ENCODE assay signal across 16 cellular contexts in genomic region chr6:45688180-45688579, GRCh38.
"Had no signal": no experiment of that assay in that cellular context is flagged by ENCODE, and none has a peak within 500 bp of the region (broad histone marks: within the 10 kb centered on the region; RNA-seq: fewer than 3 reads in every experiment).

No MANE protein-coding gene starts in this region.

- H3K27me3 ChIP-seq: gastrocnemius medialis, sigmoid colon, stomach, transverse colon had no signal

- H3K27ac ChIP-seq: gastrocnemius medialis, heart right ventricle, sigmoid colon, skin epidermis, stomach, thoracic aorta, transverse colon had no signal

- DNase-seq: effector memory CD4-positive, alpha-beta T cell; gastrocnemius medialis; heart right ventricle; hypothalamus; natural killer cell; posterior cingulate gyrus; sigmoid colon; stimulated activated CD4-positive, alpha-beta T cell treated with anti-CD3 and anti-CD28 coated beads, Interleukin-2, amount 100 ng/mL, for 24 hours; stimulated activated CD4-positive, alpha-beta T cell treated with anti-CD3 and anti-CD28 coated beads, Interleukin-4, amount 100 ng/mL, for 4 hours; stimulated activated naive CD4-positive, alpha-beta T cell; stomach; substantia nigra; transverse colon had no signal

- H3K4me1 ChIP-seq: gastrocnemius medialis, heart right ventricle, sigmoid colon, stomach, transverse colon had no signal

- H3K36me3 ChIP-seq: gastrocnemius medialis, heart right ventricle, sigmoid colon, stomach, thoracic aorta, transverse colon had no signal

- H3K4me3 ChIP-seq: gastrocnemius medialis, heart right ventricle, sigmoid colon, skin epidermis, stomach, thoracic aorta, transverse colon had no signal

- H3K9me3 ChIP-seq: gastrocnemius medialis, sigmoid colon, stomach, thoracic aorta, transverse colon had no signal

- ATAC-seq: esophagus mucosa, gastrocnemius medialis, heart right ventricle, natural killer cell had no signal
